8 cellular contexts compared by ENCODE assay signal in genomic region chr22:29270475-29271271, GRCh38.
DNase-seq lines count a peak whose midpoint lies in the region; ATAC-seq and TF ChIP-seq lines count a peak whose summit lies in the region.

No MANE protein-coding gene starts in this region.

- peak overlapping the region; percentile 87 for H3K4me3 Mint-ChIP-seq in dendritic cell treated with granulocyte-macrophage colony-stimulating factor and Interleukin-4, amounts not matched to agents 40 ng/mL and 50 ng/mL, for 4 days
- H3K4me3 Mint-ChIP-seq in nephron progenitor cell: peak overlapping the region; percentile 96

- H3K27ac Mint-ChIP-seq in dendritic cell treated with granulocyte-macrophage colony-stimulating factor and Interleukin-4, amounts not matched to agents 40 ng/mL and 50 ng/mL, for 4 days: no peak overlapping the region
- H3K27ac Mint-ChIP-seq in nephron progenitor cell: peak overlapping the region; percentile 58

- H3K4me1 Mint-ChIP-seq in dendritic cell treated with granulocyte-macrophage colony-stimulating factor and Interleukin-4, amounts not matched to agents 40 ng/mL and 50 ng/mL, for 4 days (ENCODE audit: low read depth): peaks cover 65% of the 10 kb centered on the region
- H3K4me1 Mint-ChIP-seq in nephron progenitor cell: peaks cover 82% of the 10 kb centered on the region

- DNase-seq in ELR (ENCODE audit: low read depth) (peak; percentile 60), NOMO-1 (lab: John Stamatoyannopoulos, UW; ENCODE audit: unreplicated experiment in 2 of 2) (peak; percentile 41 to 87), nephron progenitor cell (no peak), GM19240 (ENCODE audit: insufficient read length, low spot score) (no peak), anterior cingulate cortex (lab: John Stamatoyannopoulos, UW) (no peak)
- no peak for DNase-seq in activated CD4-positive, CD25-positive, alpha-beta regulatory T cell (lab: John Stamatoyannopoulos, UW)

- H3K9me3 Mint-ChIP-seq in dendritic cell treated with granulocyte-macrophage colony-stimulating factor and Interleukin-4, amounts not matched to agents 40 ng/mL and 50 ng/mL, for 4 days: no peaks in the 10 kb centered on the region
- no peaks in the 10 kb centered on the region for H3K9me3 Mint-ChIP-seq in nephron progenitor cell

- intact Hi-C loops in dendritic cell treated with granulocyte-macrophage colony-stimulating factor and Interleukin-4, amounts not matched to agents 40 ng/mL and 50 ng/mL, for 4 days (cut with micrococcal nuclease): no loop called here

- H3K36me3 Mint-ChIP-seq in dendritic cell treated with granulocyte-macrophage colony-stimulating factor and Interleukin-4, amounts not matched to agents 40 ng/mL and 50 ng/mL, for 4 days (ENCODE audit: low read depth): peaks cover 96% of the 10 kb centered on the region
- H3K36me3 Mint-ChIP-seq in nephron progenitor cell (ENCODE audit: low read depth): peaks cover 59% of the 10 kb centered on the region

- no peak for ATAC-seq in HG02759 (IDR thresholded peaks at IDR 0.05; ENCODE audit: unreplicated experiment)

- TF ChIP-seq CTCF in nephron progenitor cell (IDR thresholded peaks at IDR 0.05): no peak

- H3K27me3 Mint-ChIP-seq in dendritic cell treated with granulocyte-macrophage colony-stimulating factor and Interleukin-4, amounts not matched to agents 40 ng/mL and 50 ng/mL, for 4 days: no peaks in the 10 kb centered on the region
- peaks cover 5% of the 10 kb centered on the region for H3K27me3 Mint-ChIP-seq in nephron progenitor cell (ENCODE audit: low read depth, poor library complexity)

Comparison
In these comparisons a context has a peak if more than half of its experiments do, and no peak if none do; other contexts are left out.
1. DNase-seq: peak in ELR (single experiment) and NOMO-1 (2 of 2); none in nephron progenitor cell (single experiment), GM19240 (single experiment), anterior cingulate cortex (0 of 58) and activated CD4-positive, CD25-positive, alpha-beta regulatory T cell (0 of 4).